ENCODE assay signal across 19 cellular contexts in genomic region chr7:96212474-96212873, GRCh38.
"Had no signal": no experiment of that assay in that cellular context is flagged by ENCODE, and none has a peak within 500 bp of the region (broad histone marks: within the 10 kb centered on the region; RNA-seq: fewer than 3 reads in every experiment).

No MANE protein-coding gene starts in this region.

- H3K36me3 ChIP-seq: vagina had no signal

- ATAC-seq: foreskin keratinocyte; lower lobe of right lung; naive thymus-derived CD4-positive, alpha-beta T cell; stimulated activated naive B cell treated with anti-CD40 and anti-IgM and Interleukin-4, amounts not matched to agents 10 μg/mL and 1 μg/mL and 100 μg/mL, for 72 hours; stimulated activated naive CD8-positive, alpha-beta T cell treated with anti-CD3 and anti-CD28 coated beads, Interleukin-15, amount 100 ng/mL, for 72 hours had no signal

- H3K4me1 ChIP-seq: foreskin keratinocyte, left ventricle myocardium inferior, lower lobe of right lung, sigmoid colon, tibial nerve, upper lobe of right lung, vagina had no signal

- H3K9me3 ChIP-seq: lower lobe of right lung, neutrophil, sigmoid colon, testis, upper lobe of right lung, vagina had no signal

- H3K27me3 ChIP-seq: foreskin keratinocyte, neutrophil, sigmoid colon, testis, tibial nerve, upper lobe of right lung, vagina had no signal

- H3K27ac ChIP-seq: foreskin keratinocyte, left ventricle myocardium inferior, lower lobe of right lung, neutrophil, sigmoid colon, skin epidermis, testis, tibial nerve, upper lobe of right lung, vagina had no signal

- H3K4me3 ChIP-seq: left ventricle myocardium inferior, lower lobe of right lung, sigmoid colon, skin epidermis, testis, tibial nerve, upper lobe of right lung, vagina had no signal

- DNase-seq: erythroblast; foreskin keratinocyte; immature natural killer cell; left ventricle myocardium inferior; lower lobe of right lung; naive thymus-derived CD4-positive, alpha-beta T cell; nephron progenitor cell; posterior cingulate gyrus; sigmoid colon; stimulated activated CD4-positive, alpha-beta T cell treated with anti-CD3 and anti-CD28 coated beads, Interleukin-2, amount 100 ng/mL, for 24 hours; stimulated activated CD4-positive, alpha-beta T cell treated with anti-CD3 and anti-CD28 coated beads, Interleukin-4, amount 100 ng/mL, for 4 hours; stimulated activated naive B cell treated with anti-CD40 and anti-IgM and Interleukin-4, amounts not matched to agents 10 μg/mL and 1 μg/mL and 100 μg/mL, for 72 hours; stimulated activated naive CD8-positive, alpha-beta T cell treated with anti-CD3 and anti-CD28 coated beads, Interleukin-15, amount 100 ng/mL, for 72 hours; testis; upper lobe of right lung had no signal
